ENCODE assay signal across 19 cellular contexts in the genomic region with DNA sequence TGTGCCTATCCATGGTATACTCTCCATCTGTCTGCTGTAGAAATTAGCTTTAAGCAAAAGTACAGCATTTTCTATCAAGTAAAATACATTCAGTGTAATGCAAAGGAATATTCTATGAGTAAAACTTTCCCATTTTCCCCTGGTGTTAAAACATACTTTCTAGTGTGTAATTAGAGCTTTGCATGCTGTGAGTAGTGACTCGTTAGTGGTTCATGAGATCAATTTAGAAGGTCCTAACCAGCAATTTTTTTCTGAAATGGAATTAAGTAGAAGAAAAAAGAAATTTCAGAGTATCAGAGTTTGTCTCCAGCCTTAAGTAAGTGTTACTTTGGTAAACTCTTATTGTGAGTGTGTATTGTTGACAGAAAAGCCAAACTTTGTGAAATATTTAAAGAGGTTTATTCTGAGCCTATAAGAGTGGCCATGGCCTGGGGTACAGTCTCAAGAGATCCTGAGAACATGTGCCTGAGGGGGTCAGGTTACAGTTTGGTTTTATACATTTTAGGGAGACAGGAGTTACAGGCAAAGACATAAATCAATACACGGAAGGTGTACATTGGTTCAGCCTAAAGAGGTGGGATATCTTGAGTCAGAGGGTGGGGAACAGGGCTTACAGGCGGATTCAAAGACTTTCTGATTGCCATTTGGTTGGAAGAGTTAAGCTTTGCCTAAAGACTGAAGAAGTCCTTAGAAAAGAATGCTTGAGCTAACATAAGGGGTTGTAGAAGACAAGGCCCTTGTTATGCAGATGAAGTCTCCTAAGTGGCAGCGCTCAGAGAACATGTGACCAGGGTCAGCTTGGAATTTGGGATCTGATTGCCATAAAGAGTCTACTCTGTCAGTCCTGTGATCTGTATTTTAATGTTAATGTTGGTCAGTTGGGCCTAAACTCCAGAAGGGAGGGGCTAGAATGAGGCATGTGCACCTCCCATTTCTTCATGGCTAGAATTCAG. TPM values are rescaled to one million over a fixed set of nuclear protein-coding genes. Genes with fewer than 3 reads are reported as not detected.
DNase-seq lines count a peak whose midpoint lies in the region; ATAC-seq, FAIRE-seq and TF ChIP-seq lines count a peak whose summit lies in the region.
"Had no signal": no experiment of that assay in that cellular context is flagged by ENCODE, and none has a peak within 500 bp of the region (broad histone marks: within the 10 kb centered on the region; RNA-seq: fewer than 3 reads in every experiment).

No MANE protein-coding gene starts in this region.

- DNase-seq in A549 (ENCODE audit: low read depth in 1 of 2, low spot score in 1 of 2), result no peak
- no peak for DNase-seq in CD8-positive, alpha-beta memory T cell
- DNase-seq in activated T-helper 2 cell treated with anti-CD3 and anti-CD28 coated beads, Interferon-gamma antibody, Interleukin-2, Interleukin-4, amounts not matched to agents 10 μg/mL and 5 μg/mL and 100 μg/mL, durations not matched to agents 14 hours and 24 hours and 36 hours (ENCODE audit: low spot score), result no peak
- peak; percentile 69 for DNase-seq in iPS-NIHi7 (ENCODE audit: extremely low spot score)
- DNase-seq in gastrocnemius medialis, result no peak
- DNase-seq in effector CD8-positive, alpha-beta T cell (lab: John Stamatoyannopoulos, UW), result no peak
- DNase-seq: C1 segment of cervical spinal cord; dorsolateral prefrontal cortex; foreskin keratinocyte; left ventricle myocardium inferior; NCI-H1048; stimulated activated CD4-positive, alpha-beta T cell treated with anti-CD3 and anti-CD28 coated beads, Interleukin-4, amount 100 ng/mL, for 4 hours had no signal

- peaks cover 0 to 2% (median 0%) of the 10 kb centered on the region in 5 donors for H3K9me3 Mint-ChIP-seq in CD8-positive, alpha-beta memory T cell
- H3K9me3 Mint-ChIP-seq in activated T-helper 2 cell treated with anti-CD3 and anti-CD28 coated beads, Interferon-gamma antibody, Interleukin-2, Interleukin-4, amounts not matched to agents 10 μg/mL and 5 μg/mL and 100 μg/mL, durations not matched to agents 14 hours and 24 hours and 36 hours, result peaks cover 2% of the 10 kb centered on the region
- H3K9me3 Mint-ChIP-seq: neural crest cell had no signal

- TF ChIP-seq CTCF in A549 (IDR thresholded peaks at IDR 0.05), result no peak
- no peak for TF ChIP-seq CTCF in gastrocnemius medialis (IDR thresholded peaks at IDR 0.05 in 4 of 5, conservative IDR thresholded peaks at IDR 0.05 in 1 of 5)
- no peak for TF ChIP-seq CTCF in gastroesophageal sphincter (IDR thresholded peaks at IDR 0.05)

- H3K27ac Mint-ChIP-seq in CD8-positive, alpha-beta memory T cell, result peak overlapping the region; percentile 6 to 97 (median 78)
- peak overlapping the region; percentile 54 for H3K27ac Mint-ChIP-seq in activated T-helper 2 cell treated with anti-CD3 and anti-CD28 coated beads, Interferon-gamma antibody, Interleukin-2, Interleukin-4, amounts not matched to agents 10 μg/mL and 5 μg/mL and 100 μg/mL, durations not matched to agents 14 hours and 24 hours and 36 hours

- no peak for TF ChIP-seq POLR2A in A549 (IDR thresholded peaks at IDR 0.05; ENCODE audit: low read length)
- TF ChIP-seq POLR2A in gastrocnemius medialis (IDR thresholded peaks at IDR 0.05), result no peak
- no peak for TF ChIP-seq POLR2A in gastroesophageal sphincter (IDR thresholded peaks at IDR 0.05)

- CTCF ChIA-PET in A549 (lab: Yijun Ruan, JAX), result interaction anchor here (0.7 to 1.2 kb wide), 4 partner anchors 12 to 136 kb away, joined by 3 read pairs; no protein-coding TSS in a partner anchor
- CTCF ChIA-PET in CD8-positive, alpha-beta memory T cell (lab: Charles Lee), result interaction anchor here (1.2 to 1.6 kb wide), 3 partner anchors 14 to 136 kb away, joined by 3 to 4 read pairs (median 3); no protein-coding TSS in a partner anchor

- peaks cover 0 to 2% of the 10 kb centered on the region in 2 donors for H3K27me3 Mint-ChIP-seq in CD8-positive, alpha-beta memory T cell
- peaks cover 2% of the 10 kb centered on the region for H3K27me3 Mint-ChIP-seq in activated T-helper 2 cell treated with anti-CD3 and anti-CD28 coated beads, Interferon-gamma antibody, Interleukin-2, Interleukin-4, amounts not matched to agents 10 μg/mL and 5 μg/mL and 100 μg/mL, durations not matched to agents 14 hours and 24 hours and 36 hours (ENCODE audit: low read depth)

- H3K4me1 Mint-ChIP-seq in CD8-positive, alpha-beta memory T cell, result peaks cover 60 to 70% (median 64%) of the 10 kb centered on the region in 3 donors
- H3K4me1 Mint-ChIP-seq in activated T-helper 2 cell treated with anti-CD3 and anti-CD28 coated beads, Interferon-gamma antibody, Interleukin-2, Interleukin-4, amounts not matched to agents 10 μg/mL and 5 μg/mL and 100 μg/mL, durations not matched to agents 14 hours and 24 hours and 36 hours (ENCODE audit: low read depth), result peaks cover 47% of the 10 kb centered on the region

- TF ChIP-seq EP300 in A549 (IDR thresholded peaks at IDR 0.05), result no peak
- no peak for TF ChIP-seq EP300 in gastroesophageal sphincter (IDR thresholded peaks at IDR 0.05)

- H3K9me3 ChIP-seq in A549, result no peaks in the 10 kb centered on the region; the same call in 1 of the 3 replicates
- H3K9me3 ChIP-seq in CD8-positive, alpha-beta memory T cell (ENCODE audit: low read length), result no peaks in the 10 kb centered on the region
- H3K9me3 ChIP-seq in gastrocnemius medialis, result no peaks in the 10 kb centered on the region
- no peaks in the 10 kb centered on the region for H3K9me3 ChIP-seq in gastroesophageal sphincter
- H3K9me3 ChIP-seq: left ventricle myocardium inferior, right lobe of liver had no signal

- H3K27ac ChIP-seq in A549 (no peak overlapping the region), gastrocnemius medialis (no peak overlapping the region), gastroesophageal sphincter (no peak overlapping the region)
- no peak overlapping the region for H3K27ac ChIP-seq in CD8-positive, alpha-beta memory T cell (ENCODE audit: low read depth, low read length)
- H3K27ac ChIP-seq: dorsolateral prefrontal cortex, foreskin keratinocyte, left ventricle myocardium inferior, right lobe of liver had no signal

- in situ Hi-C loops in gastrocnemius medialis (cut with MboI; ENCODE audit: low sequenced_read_pairs in 4 of 4), result no loop called here

- H3K27me3 ChIP-seq in CD8-positive, alpha-beta memory T cell (ENCODE audit: insufficient read depth, low read length, poor library complexity, severe bottlenecking), result no peaks in the 10 kb centered on the region
- H3K27me3 ChIP-seq in gastrocnemius medialis (no peaks in the 10 kb centered on the region), gastroesophageal sphincter (peaks cover 29% of the 10 kb centered on the region)
- H3K27me3 ChIP-seq: right lobe of liver had no signal

- peak overlapping the region in 2 of 7 donors; percentile 25 to 56 for H3K4me3 Mint-ChIP-seq in CD8-positive, alpha-beta memory T cell
- H3K4me3 Mint-ChIP-seq in activated T-helper 2 cell treated with anti-CD3 and anti-CD28 coated beads, Interferon-gamma antibody, Interleukin-2, Interleukin-4, amounts not matched to agents 10 μg/mL and 5 μg/mL and 100 μg/mL, durations not matched to agents 14 hours and 24 hours and 36 hours (ENCODE audit: low read depth), result no peak overlapping the region
- H3K4me3 Mint-ChIP-seq: neural crest cell had no signal

- POLR2A ChIA-PET in A549 (lab: Yijun Ruan, JAX), result no interaction called here
- POLR2A ChIA-PET in CD8-positive, alpha-beta memory T cell (lab: Charles Lee), result interaction anchor here (0.6 to 2.1 kb wide), 2 partner anchors 9 kb away, joined by 3 to 5 read pairs; no protein-coding TSS in a partner anchor

- no peak overlapping the region for H3K4me2 ChIP-seq in A549

- H3K4me3 ChIP-seq in A549, result no peak overlapping the region
- no peak overlapping the region for H3K4me3 ChIP-seq in CD8-positive, alpha-beta memory T cell (ENCODE audit: low read length)
- no peak overlapping the region for H3K4me3 ChIP-seq in gastrocnemius medialis
- H3K4me3 ChIP-seq in gastroesophageal sphincter, result no peak overlapping the region
- H3K4me3 ChIP-seq: dorsolateral prefrontal cortex, left ventricle myocardium inferior, right lobe of liver had no signal

- intact Hi-C loops in activated T-helper 2 cell treated with anti-CD3 and anti-CD28 coated beads, Interferon-gamma antibody, Interleukin-2, Interleukin-4, amounts not matched to agents 10 μg/mL and 5 μg/mL and 100 μg/mL, durations not matched to agents 14 hours and 24 hours and 36 hours (cut with micrococcal nuclease), result no loop called here
- intact Hi-C loops in gastrocnemius medialis (cut with DNase I; ENCODE audit: low total_unique reads), result loop anchor here (5.0 kb wide), 1 partner anchor 46 kb away; no protein-coding TSS in a partner anchor

- 41% methylated on average over 4 of the region's 4 CpGs for WGBS in A549 (ENCODE audit: missing lambda C conversion rate)
- WGBS in gastroesophageal sphincter (ENCODE audit: low coverage in 1 of 2), 2 donors, result 58 to 74% methylated on average over 3 to 4 of the region's 4 CpGs

- H3K36me3 Mint-ChIP-seq in CD8-positive, alpha-beta memory T cell, result peaks cover 0 to 2% (median 0%) of the 10 kb centered on the region in 3 donors
- peaks cover 2% of the 10 kb centered on the region for H3K36me3 Mint-ChIP-seq in activated T-helper 2 cell treated with anti-CD3 and anti-CD28 coated beads, Interferon-gamma antibody, Interleukin-2, Interleukin-4, amounts not matched to agents 10 μg/mL and 5 μg/mL and 100 μg/mL, durations not matched to agents 14 hours and 24 hours and 36 hours (ENCODE audit: low read depth)

- peak; percentile 80 for FAIRE-seq in A549 (lab: Jason Lieb, UNC)

- ATAC-seq in A549 (no peak), gastrocnemius medialis (no peak), gastroesophageal sphincter (no peak), GM18873 (IDR thresholded peaks at IDR 0.05; ENCODE audit: low FRiP score, unreplicated experiment) (no peak)
- ATAC-seq: foreskin keratinocyte, right lobe of liver had no signal

- H3K4me1 ChIP-seq in A549 (no peaks in the 10 kb centered on the region), gastrocnemius medialis (no peaks in the 10 kb centered on the region), gastroesophageal sphincter (no peaks in the 10 kb centered on the region)
- peaks cover 49% of the 10 kb centered on the region for H3K4me1 ChIP-seq in CD8-positive, alpha-beta memory T cell (ENCODE audit: insufficient read depth, low read length)
- H3K4me1 ChIP-seq: foreskin keratinocyte, left ventricle myocardium inferior, right lobe of liver had no signal

- no peak for TF ChIP-seq RAD21 in A549 (conservative IDR thresholded peaks at IDR 0.05 in 1 of 2, IDR thresholded peaks at IDR 0.05 in 1 of 2)

- no peaks in the 10 kb centered on the region for H3K36me3 ChIP-seq in CD8-positive, alpha-beta memory T cell (ENCODE audit: insufficient read depth, low read length)
- H3K36me3 ChIP-seq in gastrocnemius medialis, result no peaks in the 10 kb centered on the region
- H3K36me3 ChIP-seq in gastroesophageal sphincter, result no peaks in the 10 kb centered on the region
- H3K36me3 ChIP-seq: left ventricle myocardium inferior, right lobe of liver had no signal

RNA-seq across cellular contexts. Expression of gene FAM187B, which starts 25.5 kb away (rescaled TPM):
- polyA plus RNA-seq in A549 (2011; rRNA removed) (not detected in 2 replicates), A549 (2017; fragmentation: RNase III; extraction: RNeasy Plus Mini Kit Qiagen cat#74134 plus additional on column Dnase treatment) (not detected in 3 replicates)
- not detected in 2 replicates for polyA plus RNA-seq in A549 (2012; cell fraction: cytosol; rRNA removed)
- not detected in 2 replicates for polyA plus RNA-seq in A549 (2012; cell fraction: nucleus; rRNA removed)
- not detected in 2 replicates for polyA minus RNA-seq in A549 (2011; rRNA and poly(A)+ RNA removed)
- not detected for total RNA-seq in CD8-positive, alpha-beta memory T cell
- polyA plus RNA-seq in CD8-positive, alpha-beta memory T cell, result not detected
- not detected in 2 replicates for total RNA-seq in activated T-helper 2 cell treated with anti-CD3 and anti-CD28 coated beads, Interferon-gamma antibody, Interleukin-2, Interleukin-4, amounts not matched to agents 10 μg/mL and 5 μg/mL and 100 μg/mL, durations not matched to agents 14 hours and 24 hours and 36 hours
- total RNA-seq in gastrocnemius medialis (not detected), gastroesophageal sphincter (not detected)
- total RNA-seq: activated CD8-positive, alpha-beta memory T cell treated with anti-CD3 and anti-CD28 coated beads for 36 hours; foreskin keratinocyte; left ventricle myocardium inferior; NCI-H460; neural crest cell; right lobe of liver; RPMI7951 had no signal
- polyA plus RNA-seq: foreskin keratinocyte had no signal

RNA-seq across cellular contexts. Expression of gene LSR, which starts 45.8 kb away (rescaled TPM):
- polyA plus RNA-seq in A549 (2011; rRNA removed) (2.1 and 2.5 TPM in 2 replicates), A549 (2017; fragmentation: RNase III; extraction: RNeasy Plus Mini Kit Qiagen cat#74134 plus additional on column Dnase treatment) (3.6 to 4.7 TPM (median 4.4 TPM) in 3 replicates)
- polyA plus RNA-seq in A549 (2012; cell fraction: cytosol; rRNA removed), result 2.9 and 3.8 TPM in 2 replicates
- polyA plus RNA-seq in A549 (2012; cell fraction: nucleus; rRNA removed), result 2.6 and 5.1 TPM in 2 replicates
- 7.4 and 9.1 TPM in 2 replicates for polyA minus RNA-seq in A549 (2011; rRNA and poly(A)+ RNA removed)
- 10 to 100 TPM; 23.5 to 27.5 TPM for total RNA-seq in CD8-positive, alpha-beta memory T cell
- 77.8 TPM for polyA plus RNA-seq in CD8-positive, alpha-beta memory T cell
- 0.30 and 1.0 TPM in 2 replicates for total RNA-seq in activated T-helper 2 cell treated with anti-CD3 and anti-CD28 coated beads, Interferon-gamma antibody, Interleukin-2, Interleukin-4, amounts not matched to agents 10 μg/mL and 5 μg/mL and 100 μg/mL, durations not matched to agents 14 hours and 24 hours and 36 hours
- total RNA-seq in gastrocnemius medialis (10 to 100 TPM in 1 of 4 donors, 1 to 10 TPM in 3; 2.5 to 11.4 (median 5.2) TPM), gastroesophageal sphincter (1 to 10 TPM; 3.3 to 6.6 (median 5.2) TPM)

RNA-seq across cellular contexts. Expression of gene FXYD5, which starts 48.5 kb away (rescaled TPM):
- polyA plus RNA-seq in A549 (2011; rRNA removed) (70.8 and 77.3 TPM in 2 replicates), A549 (2017; fragmentation: RNase III; extraction: RNeasy Plus Mini Kit Qiagen cat#74134 plus additional on column Dnase treatment) (106 to 116 TPM (median 113 TPM) in 3 replicates)
- 191 and 198 TPM in 2 replicates for polyA plus RNA-seq in A549 (2012; cell fraction: cytosol; rRNA removed)
- polyA plus RNA-seq in A549 (2012; cell fraction: nucleus; rRNA removed), result 126 and 158 TPM in 2 replicates
- 154 and 174 TPM in 2 replicates for polyA minus RNA-seq in A549 (2011; rRNA and poly(A)+ RNA removed)
- total RNA-seq in CD8-positive, alpha-beta memory T cell, result 100 to 1,000 TPM; 295 TPM
- 560 TPM for polyA plus RNA-seq in CD8-positive, alpha-beta memory T cell
- total RNA-seq in activated T-helper 2 cell treated with anti-CD3 and anti-CD28 coated beads, Interferon-gamma antibody, Interleukin-2, Interleukin-4, amounts not matched to agents 10 μg/mL and 5 μg/mL and 100 μg/mL, durations not matched to agents 14 hours and 24 hours and 36 hours, result 257 and 271 TPM in 2 replicates
- total RNA-seq in gastrocnemius medialis (10 to 100 TPM in 3 of 4 donors, 1 to 10 TPM in 1; 5.2 to 23.3 (median 14.3) TPM), gastroesophageal sphincter (10 to 100 TPM; 18.8 to 42.5 (median 33.0) TPM)

RNA-seq across cellular contexts. Expression of gene FXYD7, which starts 59.9 kb away (rescaled TPM):
- polyA plus RNA-seq in A549 (2011; rRNA removed), result not detected in 2 replicates
- polyA plus RNA-seq in A549 (2012; cell fraction: cytosol; rRNA removed), result 0.20 and 0.21 TPM in 2 replicates
- 0.09 and 0.12 TPM in 2 replicates for polyA plus RNA-seq in A549 (2012; cell fraction: nucleus; rRNA removed)
- 0.15 TPM in 1 of 3 replicates, not detected in the others for polyA plus RNA-seq in A549 (2017; fragmentation: RNase III; extraction: RNeasy Plus Mini Kit Qiagen cat#74134 plus additional on column Dnase treatment)
- polyA minus RNA-seq in A549 (2011; rRNA and poly(A)+ RNA removed), result not detected in 2 replicates
- total RNA-seq in CD8-positive, alpha-beta memory T cell, result 1 to 10 TPM in 1 of 2 experiments, under 1 TPM in 1; 0.60 to 1.0 TPM
- 12.9 TPM for polyA plus RNA-seq in CD8-positive, alpha-beta memory T cell
- total RNA-seq in activated T-helper 2 cell treated with anti-CD3 and anti-CD28 coated beads, Interferon-gamma antibody, Interleukin-2, Interleukin-4, amounts not matched to agents 10 μg/mL and 5 μg/mL and 100 μg/mL, durations not matched to agents 14 hours and 24 hours and 36 hours, result 0.28 TPM in 1 of 2 replicates, not detected in the other
- total RNA-seq in gastrocnemius medialis, result under 1 TPM in 1 of 4 donors, not detected in 3; 0.40 TPM
- not detected for total RNA-seq in gastroesophageal sphincter
- total RNA-seq: activated CD8-positive, alpha-beta memory T cell treated with anti-CD3 and anti-CD28 coated beads for 36 hours; left ventricle myocardium inferior; NCI-H460; RPMI7951 had no signal
